22 cellular contexts compared by ENCODE assay signal in the genomic region with DNA sequence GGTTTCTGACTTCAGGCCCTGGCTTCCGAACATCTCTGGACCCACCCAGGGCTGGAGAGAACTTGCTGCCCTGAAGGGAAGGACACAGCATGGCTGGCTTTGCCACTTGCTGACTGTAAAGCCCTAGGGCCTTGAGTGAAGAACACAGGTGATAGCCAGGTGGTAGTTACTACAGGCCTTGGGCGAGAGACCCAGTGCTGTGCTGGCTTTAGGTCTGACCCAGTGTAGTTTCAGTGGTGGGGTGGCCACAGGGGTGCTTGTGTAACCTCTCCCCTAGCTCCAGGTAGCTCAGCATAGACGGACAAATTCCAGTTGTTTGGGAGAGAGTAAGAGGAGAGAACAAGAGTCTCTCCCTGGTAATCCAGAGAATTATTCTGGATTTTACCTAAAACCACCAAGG. TPM values are rescaled to one million over a fixed set of nuclear protein-coding genes. Genes with fewer than 3 reads are reported as not detected.
DNase-seq lines count a peak whose midpoint lies in the region; ATAC-seq, FAIRE-seq and TF ChIP-seq lines count a peak whose summit lies in the region.
"Had no signal": no experiment of that assay in that cellular context is flagged by ENCODE, and none has a peak within 500 bp of the region (broad histone marks: within the 10 kb centered on the region; RNA-seq: fewer than 3 reads in every experiment).

No MANE protein-coding gene starts in this region.

- H4K91ac ChIP-seq in mesenchymal stem cell (ENCODE audit: low read length): no peak overlapping the region

- intact Hi-C loops in K562 (cut with micrococcal nuclease): no loop called here

- peak overlapping the region in 1 of 2 experiments; percentile 66; a peak in 1 of 4 replicates for H3K9ac ChIP-seq in K562 (ENCODE audit: insufficient read depth in 1 of 2, low read depth in 2 of 2, low read length in 2 of 2)
- H3K9ac ChIP-seq in mesenchymal stem cell (ENCODE audit: low read length): no peak overlapping the region
- H3K9ac ChIP-seq: BLaER1 treated with 17β-estradiol and CSF1 and Interleukin-3, amounts not matched to agents 10 nM and 100 nM; SK-N-SH had no signal

- no peaks in the 10 kb centered on the region for H4K20me1 ChIP-seq in K562 (replicated peaks; ENCODE audit: control insufficient read depth, insufficient read depth, low read length)

- no peak overlapping the region for H4K8ac ChIP-seq in mesenchymal stem cell (ENCODE audit: low read length)

- no peak overlapping the region for H2BK5ac ChIP-seq in mesenchymal stem cell (ENCODE audit: low read depth, low read length, poor library complexity, severe bottlenecking)

- no TSS peak for BruUV-seq in K562 (replicated peaks; lab: Mats Ljungman, UMichigan)

- H2BK12ac ChIP-seq in mesenchymal stem cell (ENCODE audit: low read length in 2 of 2): no peak overlapping the region

- no peaks in the 10 kb centered on the region for H3K9me3 ChIP-seq in K562 (replicated peaks; ENCODE audit: control insufficient read depth, insufficient read depth, low read depth, low read length)
- H3K9me3 ChIP-seq in mesenchymal stem cell (ENCODE audit: control insufficient read depth, low read length): no peaks in the 10 kb centered on the region
- H3K9me3 ChIP-seq: A549, Caco-2, SK-N-SH had no signal

- CTCF ChIA-PET in K562 (lab: Yijun Ruan, JAX; ENCODE audit: low intra/inter-chr PET ratio): no interaction called here

- H3K4me2 ChIP-seq in K562 (ENCODE audit: insufficient read depth, low read length) (no peak overlapping the region; the same call in 1 of the 2 replicates), mesenchymal stem cell (ENCODE audit: low read length, poor library complexity, severe bottlenecking) (no peak overlapping the region)
- H3K4me2 ChIP-seq: A549; BLaER1 treated with 17β-estradiol and CSF1 and Interleukin-3, amounts not matched to agents 10 nM and 100 nM; SK-N-SH had no signal

- H3K23ac ChIP-seq in mesenchymal stem cell (ENCODE audit: low read length in 2 of 2): no peak overlapping the region

- peak; percentile 17; the same call in 2 of the 3 replicates for ATAC-seq in K562
- ATAC-seq: A549 had no signal

- H2BK120ac ChIP-seq in mesenchymal stem cell (ENCODE audit: low read depth, low read length): no peak overlapping the region

- no peaks in the 10 kb centered on the region for H3K9me1 ChIP-seq in K562 (ENCODE audit: control insufficient read depth, insufficient read depth, low read length)

- no peak for DNase-seq in HTR-8/SVneo (ENCODE audit: insufficient read length, low spot score)
- no peak for DNase-seq in K562 (ENCODE audit: extremely low read depth in 1 of 4, low spot score in 3 of 4)
- DNase-seq in mesenchymal stem cell: no peak
- no peak for DNase-seq in substantia nigra (lab: John Stamatoyannopoulos, UW)
- DNase-seq in CD1c-positive myeloid dendritic cell (ENCODE audit: extremely low spot score): no peak
- DNase-seq in NCI-H1417 treated with DMSO at 0.1 percent for 48 hours (lab: John Stamatoyannopoulos, UW): no peak
- no peak for DNase-seq in kidney glomerular epithelial cell (lab: John Stamatoyannopoulos, UW)
- DNase-seq: AML-193; Caco-2; CD4-positive, alpha-beta memory T cell; DMS 273 treated with DMSO at 0.1 percent for 48 hours; NCI-H1048; NCI-H1436 treated with DMSO at 0.1 percent for 48 hours; NCI-H1930; NCI-H2107; NCI-H524; NCI-H748 treated with DMSO at 0.1 percent for 48 hours; SK-N-SH; SW 1271 had no signal

- TF ChIP-seq RAD21 in K562 (CRISPR knock-in tag; conservative IDR thresholded peaks at IDR 0.05 in 1 of 2, IDR thresholded peaks at IDR 0.05 in 1 of 2): no peak

- H3K79me2 ChIP-seq in K562 (ENCODE audit: control insufficient read depth, insufficient read depth, low read length): peaks cover 64% of the 10 kb centered on the region

- POLR2A ChIA-PET in K562 (lab: Yijun Ruan, JAX): no interaction called here

- no peak for TF ChIP-seq POLR2A in K562 (conservative IDR thresholded peaks at IDR 0.05)

- peaks cover 14 to 16% of the 10 kb centered on the region in 2 experiments; a peak in 3 of 5 replicates for H3K4me1 ChIP-seq in K562 (replicated peaks in 1 of 2; ENCODE audit: control insufficient read depth in 2 of 2, insufficient read depth in 2 of 2, low read length in 2 of 2)
- H3K4me1 ChIP-seq in mesenchymal stem cell (ENCODE audit: control insufficient read depth, insufficient read depth, low read depth, low read length): peaks cover 4% of the 10 kb centered on the region
- H3K4me1 ChIP-seq: A549; BLaER1 treated with 17β-estradiol and CSF1 and Interleukin-3, amounts not matched to agents 10 nM and 100 nM; Caco-2 had no signal

- H3K27me3 ChIP-seq in K562 (ENCODE audit: control insufficient read depth in 2 of 2, insufficient read depth in 2 of 2, low read length in 2 of 2) (no peaks in the 10 kb centered on the region), mesenchymal stem cell (ENCODE audit: control insufficient read depth in 1 of 2, insufficient read depth in 1 of 2, low read length in 2 of 2) (no peaks in the 10 kb centered on the region)
- H3K27me3 ChIP-seq: BLaER1 treated with 17β-estradiol and CSF1 and Interleukin-3, amounts not matched to agents 10 nM and 100 nM had no signal

- H3K27ac ChIP-seq in K562 (ENCODE audit: extremely low read depth, low read depth, low read length) (no peak overlapping the region; the same call in 2 of the 3 replicates), mesenchymal stem cell (ENCODE audit: low read length, poor library complexity, severe bottlenecking) (no peak overlapping the region), substantia nigra (ENCODE audit: low read depth, low read length, poor library complexity, severe bottlenecking) (peak overlapping the region; percentile 69)
- H3K27ac ChIP-seq: A549; BLaER1 treated with 17β-estradiol and CSF1 and Interleukin-3, amounts not matched to agents 10 nM and 100 nM had no signal

- peak overlapping the region; percentile 21 for H2AK5ac ChIP-seq in mesenchymal stem cell (ENCODE audit: low read length, severe bottlenecking)

- FAIRE-seq in HTR-8/SVneo (lab: Jason Lieb, UNC): peak; percentile 71
- no peak for FAIRE-seq in K562 (lab: Jason Lieb, UNC)
- FAIRE-seq: A549, RCC 7860 had no signal

- TF ChIP-seq CTCF in K562 (IDR thresholded peaks at IDR 0.05 in 2 of 3, conservative IDR thresholded peaks at IDR 0.05 in 1 of 3; ENCODE audit: insufficient read depth in 2 of 3, low read depth in 1 of 3, low read length in 3 of 3): no peak

- H3K36me3 ChIP-seq in K562 (ENCODE audit: control insufficient read depth, insufficient read depth, low read length) (no peaks in the 10 kb centered on the region), mesenchymal stem cell (ENCODE audit: control insufficient read depth in 1 of 2, insufficient read depth in 2 of 2, low read depth in 1 of 2, low read length in 2 of 2) (peaks cover 0 to 6% of the 10 kb centered on the region in 2 experiments)

- H2AFZ ChIP-seq in K562 (ENCODE audit: low read depth, low read length): no peak overlapping the region
- no peak overlapping the region for H2AFZ ChIP-seq in mesenchymal stem cell (ENCODE audit: low read depth, low read length)

- no peak for TF ChIP-seq EP300 in K562 (IDR thresholded peaks at IDR 0.05; ENCODE audit: low read length)

- peaks cover 22% of the 10 kb centered on the region for H3K79me1 ChIP-seq in mesenchymal stem cell (replicated peaks; ENCODE audit: low read length, poor library complexity, severe bottlenecking)

- no peak overlapping the region for H2BK15ac ChIP-seq in mesenchymal stem cell (ENCODE audit: low read depth, poor library complexity, severe bottlenecking)

- WGBS in K562 (ENCODE audit: insufficient coverage, low coverage, missing lambda C conversion rate): 73% methylated on average over 3 of the region's 3 CpGs
- WGBS in mesenchymal stem cell: 98% methylated on average over 2 of the region's 3 CpGs

- in situ Hi-C loops in K562 (cut with MboI): no loop called here

- no peak overlapping the region for H3K18ac ChIP-seq in mesenchymal stem cell (ENCODE audit: low read depth in 1 of 2, low read length in 2 of 2)

- no peak overlapping the region for H3K4ac ChIP-seq in mesenchymal stem cell (ENCODE audit: low read depth in 1 of 2, low read length in 2 of 2)

- no peak overlapping the region for H3K4me3 ChIP-seq in K562
- H3K4me3 ChIP-seq in mesenchymal stem cell (ENCODE audit: insufficient read depth in 1 of 2, low read depth in 1 of 2, low read length in 2 of 2): no peak overlapping the region
- H3K4me3 ChIP-seq: A549; BLaER1 treated with 17β-estradiol and CSF1 and Interleukin-3, amounts not matched to agents 10 nM and 100 nM had no signal

- no peak overlapping the region for H3K14ac ChIP-seq in mesenchymal stem cell (ENCODE audit: low read length in 2 of 2)

TF ChIP-seq in K562, 482 proteins besides CTCF, POLR2A, EP300 and RAD21:
- no peak for TF ChIP-seq PRMT5 (CRISPR knock-in tag; IDR thresholded peaks at IDR 0.05)
- no peak for TF ChIP-seq BHLHE40 (IDR thresholded peaks at IDR 0.05; ENCODE audit: low read length)
- TF ChIP-seq TBP (optimal IDR thresholded peaks at IDR 0.05; ENCODE audit: low read depth, low read length): no peak
- TF ChIP-seq ZNF695 (CRISPR knock-in tag; IDR thresholded peaks at IDR 0.05): no peak
- no peak for TF ChIP-seq TCF7L2 (IDR thresholded peaks at IDR 0.05; ENCODE audit: low read depth, low read length)
- no peak for TF ChIP-seq ESRRB (CRISPR knock-in tag; IDR thresholded peaks at IDR 0.05; ENCODE audit: borderline replicate concordance)
- no peak for TF ChIP-seq ZNF316 (IDR thresholded peaks at IDR 0.05)
TF ChIP-seq in K562: peak in this region for 0.

RNA-seq across cellular contexts. Expression of a gene that starts 27.1 kb away (rescaled TPM):
- total RNA-seq in K562 (2011; cell fraction: chromatin; rRNA removed; ENCODE audit: low replicate concordance): 25.4 and 45.0 TPM in 2 replicates
- total RNA-seq in K562 (2011; cell fraction: nucleolus; rRNA removed): 13.2 and 16.3 TPM in 2 replicates
- total RNA-seq in K562 (2011; cell fraction: nucleoplasm; rRNA removed): 23.8 and 31.5 TPM in 2 replicates
- total RNA-seq in K562 (2014; rRNA removed) (5.2 and 8.1 TPM in 2 replicates), K562 (2014; rRNA removed; fragmentation: Illumina TruSeq; extraction: Trizol) (6.7 and 7.8 TPM in 2 replicates), K562 (2015; rRNA removed; fragmentation: Illumina TruSeq; extraction: Trizol) (6.1 and 8.4 TPM in 2 replicates), K562 (2021) (17.3 and 17.7 TPM in 2 replicates)
- polyA plus RNA-seq in K562 (2011; rRNA removed) (9.9 and 12.7 TPM in 2 replicates), K562 (2014; fragmentation: Illumina TruSeq; extraction: Trizol) (18.6 and 25.0 TPM in 2 replicates), K562 (2014; fragmentation: Nextera tagmentation; extraction: Ambion mirVana) (1 to 10 TPM; 8.2 to 9.5 TPM), K562 (2014; rRNA removed) (12.2 TPM in 2 replicates)
- polyA plus RNA-seq in K562 (2011; cell fraction: cytosol; rRNA removed): 13.6 and 16.0 TPM in 2 replicates
- polyA plus RNA-seq in K562 (2011; cell fraction: nucleus; rRNA removed): 10.0 and 12.5 TPM in 2 replicates
- polyA plus RNA-seq in K562 (2012): 16.1 and 16.6 TPM in 2 replicates
- polyA minus RNA-seq in K562 (2011; rRNA and poly(A)+ RNA removed): 18.4 and 18.5 TPM in 2 replicates
- 16.5 and 18.4 TPM in 2 replicates for polyA minus RNA-seq in K562 (2011; cell fraction: cytosol; rRNA and poly(A)+ RNA removed)
- 8.5 and 11.3 TPM in 2 replicates for polyA minus RNA-seq in K562 (2011; cell fraction: nucleus; rRNA and poly(A)+ RNA removed)
- polyA plus RNA-seq in mesenchymal stem cell (2013, experiment 1 of 2): 28.3 TPM
- polyA plus RNA-seq in mesenchymal stem cell (2013, experiment 2 of 2): 25.6 TPM
